12 cellular contexts compared by ENCODE assay signal in genomic region chr16:55816222-55816621, GRCh38. TPM values are rescaled to one million over a fixed set of nuclear protein-coding genes. Genes with fewer than 3 reads are reported as not detected.
A peak's percentile ranks its signal among the peaks of the same experiment; 100 is the strongest.
DNase-seq lines count a peak whose midpoint lies in the region; ATAC-seq and TF ChIP-seq lines count a peak whose summit lies in the region.
"Not testable (repeated sequence)": the region's sequence is repeated elsewhere in the genome, so short reads cannot be mapped to it uniquely, and the experiment has no call there.
"Had no signal": no experiment of that assay in that cellular context is flagged by ENCODE, and none has a peak within 500 bp of the region (broad histone marks: within the 10 kb centered on the region; RNA-seq: fewer than 3 reads in every experiment).

No MANE protein-coding gene starts in this region.

- intact Hi-C loops in left ventricle myocardium inferior (cut with micrococcal nuclease); posterior vena cava (cut with DNase I): not testable (repeated sequence)

- H3K36me3 Mint-ChIP-seq in activated T-helper 17 cell treated with anti-CD3 and anti-CD28 coated beads, Interleukin-2, amount 50 U/mL, for 72 hours (ENCODE audit: low read depth); endothelial cell (ENCODE audit: low read depth, unreplicated experiment): not testable (repeated sequence)

- not testable (repeated sequence) for H3K27me3 ChIP-seq in foreskin keratinocyte
- peaks cover 34% of the 10 kb centered on the region for H3K27me3 ChIP-seq in left ventricle myocardium inferior (ENCODE audit: low read depth)

- TF ChIP-seq CTCF in HEK293 (tag by site-specific recombination; IDR thresholded peaks at IDR 0.05); endothelial cell (IDR thresholded peaks at IDR 0.05; ENCODE audit: unreplicated experiment); foreskin keratinocyte (conservative IDR thresholded peaks at IDR 0.05); left ventricle myocardium inferior (IDR thresholded peaks at IDR 0.05; ENCODE audit: borderline replicate concordance): not testable (repeated sequence)

- CTCF ChIA-PET in HEK293 (lab: Yijun Ruan, JAX) = not testable (repeated sequence)

- H3K27ac Mint-ChIP-seq in activated T-helper 17 cell treated with anti-CD3 and anti-CD28 coated beads, Interleukin-2, amount 50 U/mL, for 72 hours = not testable (repeated sequence)
- H3K27ac Mint-ChIP-seq in endothelial cell (ENCODE audit: unreplicated experiment) = peak overlapping the region; percentile 6

- DNase-seq in endothelial cell (ENCODE audit: low spot score) = not testable (repeated sequence)
- DNase-seq in foreskin keratinocyte (peak in 1 of 2 donors; percentile 47), left ventricle myocardium inferior (peak; percentile 22), left lobe of liver (ENCODE audit: low spot score) (peak; percentile 19), posterior vena cava (ENCODE audit: low spot score) (peak; percentile 18)

- not testable (repeated sequence) for H3K4me1 ChIP-seq in HEK293 (ENCODE audit: control insufficient read depth, insufficient read depth, low read length); foreskin keratinocyte; left ventricle myocardium inferior

- not testable (repeated sequence) for H3K9me3 Mint-ChIP-seq in activated T-helper 17 cell treated with anti-CD3 and anti-CD28 coated beads, Interleukin-2, amount 50 U/mL, for 72 hours; endothelial cell (ENCODE audit: unreplicated experiment)

- H3K4me3 Mint-ChIP-seq in activated T-helper 17 cell treated with anti-CD3 and anti-CD28 coated beads, Interleukin-2, amount 50 U/mL, for 72 hours; endothelial cell (ENCODE audit: unreplicated experiment): not testable (repeated sequence)

- not testable (repeated sequence) for H3K27ac ChIP-seq in HEK293 (ENCODE audit: extremely low read depth, low read depth, low read length); foreskin keratinocyte; left ventricle myocardium inferior (replicated peaks)

- not testable (repeated sequence) for H3K36me3 ChIP-seq in HEK293 (ENCODE audit: control insufficient read depth in 2 of 2, insufficient read depth in 1 of 2, low read length in 2 of 2); left ventricle myocardium inferior

- not testable (repeated sequence) for H3K4me1 Mint-ChIP-seq in activated T-helper 17 cell treated with anti-CD3 and anti-CD28 coated beads, Interleukin-2, amount 50 U/mL, for 72 hours; endothelial cell (ENCODE audit: unreplicated experiment)

- H3K4me3 ChIP-seq in HEK293 (ENCODE audit: low read depth, low read length); left ventricle myocardium inferior: not testable (repeated sequence)

- ATAC-seq in activated T-helper 17 cell treated with anti-CD3 and anti-CD28 coated beads, Interleukin-2, amount 50 U/mL, for 72 hours (replicated peaks) = peak; percentile 14
- ATAC-seq in foreskin keratinocyte = peak; percentile 62
- ATAC-seq in left lobe of liver = not testable (repeated sequence)

- not testable (repeated sequence) for H3K9me3 ChIP-seq in HEK293 (ENCODE audit: control insufficient read depth, insufficient read depth, low read depth, low read length); left ventricle myocardium inferior (replicated peaks)

- POLR2A ChIA-PET in HEK293 (lab: Yijun Ruan, JAX) = not testable (repeated sequence)

- peaks cover 45% of the 10 kb centered on the region for H3K27me3 Mint-ChIP-seq in activated T-helper 17 cell treated with anti-CD3 and anti-CD28 coated beads, Interleukin-2, amount 50 U/mL, for 72 hours
- not testable (repeated sequence) for H3K27me3 Mint-ChIP-seq in endothelial cell (ENCODE audit: unreplicated experiment)

TF ChIP-seq in HEK293, 187 proteins besides CTCF, POLR2A, EP300 and RAD21:
- peak; percentile 72 for TF ChIP-seq ZBTB21 (tag by site-specific recombination; IDR thresholded peaks at IDR 0.05)
- 0 out of 2 replicates have a peak, but pooled peaks have one; percentile 17 for TF ChIP-seq PRDM10 (tag by site-specific recombination; IDR thresholded peaks at IDR 0.05)
- TF ChIP-seq ZFHX2 (tag by site-specific recombination; conservative IDR thresholded peaks at IDR 0.05) = peak; percentile 19; the same call in 1 of the 2 replicates
- TF ChIP-seq GLIS1 (tag by site-specific recombination; IDR thresholded peaks at IDR 0.05) = peak; percentile 22; the same call in 1 of the 2 replicates
- TF ChIP-seq ZNF629 (tag by site-specific recombination; IDR thresholded peaks at IDR 0.05) = peak; percentile 42
- TF ChIP-seq EGR2 (tag by site-specific recombination; IDR thresholded peaks at IDR 0.05; ENCODE audit: low read depth) = peak; percentile 39; the same call in 1 of the 2 replicates
- TF ChIP-seq, protein P1, sequence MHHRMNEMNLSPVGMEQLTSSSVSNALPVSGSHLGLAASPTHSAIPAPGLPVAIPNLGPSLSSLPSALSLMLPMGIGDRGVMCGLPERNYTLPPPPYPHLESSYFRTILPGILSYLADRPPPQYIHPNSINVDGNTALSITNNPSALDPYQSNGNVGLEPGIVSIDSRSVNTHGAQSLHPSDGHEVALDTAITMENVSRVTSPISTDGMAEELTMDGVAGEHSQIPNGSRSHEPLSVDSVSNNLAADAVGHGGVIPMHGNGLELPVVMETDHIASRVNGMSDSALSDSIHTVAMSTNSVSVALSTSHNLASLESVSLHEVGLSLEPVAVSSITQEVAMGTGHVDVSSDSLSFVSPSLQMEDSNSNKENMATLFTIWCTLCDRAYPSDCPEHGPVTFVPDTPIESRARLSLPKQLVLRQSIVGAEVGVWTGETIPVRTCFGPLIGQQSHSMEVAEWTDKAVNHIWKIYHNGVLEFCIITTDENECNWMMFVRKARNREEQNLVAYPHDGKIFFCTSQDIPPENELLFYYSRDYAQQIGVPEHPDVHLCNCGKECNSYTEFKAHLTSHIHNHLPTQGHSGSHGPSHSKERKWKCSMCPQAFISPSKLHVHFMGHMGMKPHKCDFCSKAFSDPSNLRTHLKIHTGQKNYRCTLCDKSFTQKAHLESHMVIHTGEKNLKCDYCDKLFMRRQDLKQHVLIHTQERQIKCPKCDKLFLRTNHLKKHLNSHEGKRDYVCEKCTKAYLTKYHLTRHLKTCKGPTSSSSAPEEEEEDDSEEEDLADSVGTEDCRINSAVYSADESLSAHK (tag by site-specific recombination; IDR thresholded peaks at IDR 0.05) = 0 out of 2 replicates have a peak, but pooled peaks have one; percentile 23
- TF ChIP-seq, protein P2, sequence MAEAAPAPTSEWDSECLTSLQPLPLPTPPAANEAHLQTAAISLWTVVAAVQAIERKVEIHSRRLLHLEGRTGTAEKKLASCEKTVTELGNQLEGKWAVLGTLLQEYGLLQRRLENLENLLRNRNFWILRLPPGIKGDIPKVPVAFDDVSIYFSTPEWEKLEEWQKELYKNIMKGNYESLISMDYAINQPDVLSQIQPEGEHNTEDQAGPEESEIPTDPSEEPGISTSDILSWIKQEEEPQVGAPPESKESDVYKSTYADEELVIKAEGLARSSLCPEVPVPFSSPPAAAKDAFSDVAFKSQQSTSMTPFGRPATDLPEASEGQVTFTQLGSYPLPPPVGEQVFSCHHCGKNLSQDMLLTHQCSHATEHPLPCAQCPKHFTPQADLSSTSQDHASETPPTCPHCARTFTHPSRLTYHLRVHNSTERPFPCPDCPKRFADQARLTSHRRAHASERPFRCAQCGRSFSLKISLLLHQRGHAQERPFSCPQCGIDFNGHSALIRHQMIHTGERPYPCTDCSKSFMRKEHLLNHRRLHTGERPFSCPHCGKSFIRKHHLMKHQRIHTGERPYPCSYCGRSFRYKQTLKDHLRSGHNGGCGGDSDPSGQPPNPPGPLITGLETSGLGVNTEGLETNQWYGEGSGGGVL (tag by site-specific recombination; IDR thresholded peaks at IDR 0.05) = peak; percentile 36

RNA-seq across cellular contexts. Expression of gene CES1, which starts 16.7 kb away (rescaled TPM):
- not detected for total RNA-seq in activated T-helper 17 cell treated with anti-CD3 and anti-CD28 coated beads, Interleukin-2, amount 50 U/mL, for 72 hours
- total RNA-seq in endothelial cell (ENCODE audit: unreplicated experiment) (not detected), foreskin keratinocyte (0.10 TPM in 1 of 2 replicates, not detected in the other), left ventricle myocardium inferior (29.1 TPM), left lobe of liver (2,727 TPM), posterior vena cava (10 to 100 TPM; 29.9 to 95.9 TPM)
- polyA plus RNA-seq in foreskin keratinocyte = 0.31 TPM in 1 of 2 replicates, not detected in the other
- total RNA-seq: GM23338, HFFc6 had no signal

RNA-seq across cellular contexts. Expression of gene CES5A, which starts 59.0 kb away (rescaled TPM):
- not detected for total RNA-seq in activated T-helper 17 cell treated with anti-CD3 and anti-CD28 coated beads, Interleukin-2, amount 50 U/mL, for 72 hours
- total RNA-seq in endothelial cell (ENCODE audit: unreplicated experiment) (not detected), foreskin keratinocyte (not detected in 2 replicates), left ventricle myocardium inferior (not detected), left lobe of liver (4.4 TPM), posterior vena cava (not detected)
- not detected in 2 replicates for polyA plus RNA-seq in foreskin keratinocyte
- total RNA-seq: CD4-positive, alpha-beta memory T cell; GM23338; HFFc6; HT1080 had no signal
- polyA plus RNA-seq: BJ; CD4-positive, alpha-beta memory T cell; GM23338 had no signal

Comparison
In these comparisons a context has a peak if more than half of its experiments do, and no peak if none do; other contexts are left out.
1. RNA of gene CES1, which starts 16.7 kb away (total RNA-seq): 2,727 TPM in left lobe of liver (single experiment); 29.9 to 95.9 TPM in posterior vena cava, 29.1 TPM in left ventricle myocardium inferior (single experiment), not detected in endothelial cell (single experiment), not detected in activated T-helper 17 cell treated with anti-CD3 and anti-CD28 coated beads, Interleukin-2, amount 50 U/mL, for 72 hours and 0.10 TPM in foreskin keratinocyte; every median in the first group is over 10 times any median in the second.